1 cellular context compared by ENCODE assay signal in genomic region chr13:51632643-51633357, GRCh38.
TF ChIP-seq lines count a peak whose summit lies in the region.

No MANE protein-coding gene starts in this region.

TF ChIP-seq in GM12891, 5 proteins besides CTCF, POLR2A, EP300 and RAD21:
- TF ChIP-seq POLR2AphosphoS5 (IDR thresholded peaks at IDR 0.05; ENCODE audit: low read depth, low read length): no peak
- TF ChIP-seq POU2F2 (IDR thresholded peaks at IDR 0.05; ENCODE audit: low read depth, low read length): no peak
- TF ChIP-seq PAX5 (IDR thresholded peaks at IDR 0.05; ENCODE audit: insufficient read depth, low read length, severe bottlenecking): no peak
- TF ChIP-seq SPI1 (IDR thresholded peaks at IDR 0.05; ENCODE audit: low read depth, low read length): no peak
- no peak for TF ChIP-seq TAF1 (IDR thresholded peaks at IDR 0.05; ENCODE audit: low read depth, low read length)
TF ChIP-seq in GM12891: peak in this region for 0.
